In genomic region chr14:31749275-31749674, GRCh38 we compare ENCODE assay signal across 2 cellular contexts.
TF ChIP-seq lines count a peak whose summit lies in the region.

No MANE protein-coding gene starts in this region.

TF ChIP-seq in HepG2, 621 proteins besides CTCF, POLR2A, EP300 and RAD21 (continued from another document):
- TF ChIP-seq HOMEZ (CRISPR knock-in tag; IDR thresholded peaks at IDR 0.05; ENCODE audit: low read depth) (peak; percentile 23; the same call in 1 of the 2 replicates), ZNF761 (CRISPR knock-in tag; conservative IDR thresholded peaks at IDR 0.05) (no peak), PRDM4 (CRISPR knock-in tag; IDR thresholded peaks at IDR 0.05; ENCODE audit: borderline replicate concordance) (no peak)

TF ChIP-seq in HEK293, 187 proteins besides CTCF, POLR2A, EP300 and RAD21 (continued from another document):
- TF ChIP-seq ZNF571 (tag by site-specific recombination; IDR thresholded peaks at IDR 0.05) (no peak), SETDB1 (IDR thresholded peaks at IDR 0.05; ENCODE audit: insufficient read length, low read length) (peak; percentile 81)
